Comparison of ENCODE assay signal across 8 cellular contexts in genomic region chr1:233790662-233791371, GRCh38.
DNase-seq lines count a peak whose midpoint lies in the region; ATAC-seq and TF ChIP-seq lines count a peak whose summit lies in the region.

No MANE protein-coding gene starts in this region.

- no peak for TF ChIP-seq POLR2A in testis (IDR thresholded peaks at IDR 0.05)

- H3K4me1 Mint-ChIP-seq in WTC11 (0 out of 2 replicates have a peak, but pooled peaks cover 2% of the 10 kb centered on the region), endothelial cell (ENCODE audit: unreplicated experiment) (peaks cover 6% of the 10 kb centered on the region)

- H3K4ac ChIP-seq in mesendoderm (ENCODE audit: low read depth, low read length) = no peak overlapping the region

- CTCF ChIA-PET in WTC11 (lab: Charles Lee) = interaction anchor here (0.6 to 1.9 kb wide), 19 partner anchors 10 to 399 kb away, joined by 3 to 22 read pairs (median 5); partner anchors contain the start of gene KCNK1

- no peaks in the 10 kb centered on the region for H3K27me3 Mint-ChIP-seq in WTC11 (ENCODE audit: low read depth)
- H3K27me3 Mint-ChIP-seq in endothelial cell (ENCODE audit: unreplicated experiment) = no peaks in the 10 kb centered on the region

- H2BK120ac ChIP-seq in mesendoderm (ENCODE audit: low read depth, low read length) = no peak overlapping the region

- H3K36me3 ChIP-seq in mesendoderm (ENCODE audit: control insufficient read depth, insufficient read depth, low read length) = no peaks in the 10 kb centered on the region
- no peaks in the 10 kb centered on the region for H3K36me3 ChIP-seq in testis (ENCODE audit: low read depth, missing control alignments)

- no peak overlapping the region for H3K27ac Mint-ChIP-seq in WTC11
- H3K27ac Mint-ChIP-seq in endothelial cell (ENCODE audit: unreplicated experiment) = no peak overlapping the region

- WGBS in mesendoderm (ENCODE audit: extremely low coverage, insufficient coverage, low lambda C conversion rate) = no CpG with 5 or more reads among the region's 8 CpGs
- WGBS in testis, 2 donors = 48 to 56% methylated on average over 8 of the region's 8 CpGs

- H3K27ac ChIP-seq in mesendoderm (ENCODE audit: low read depth, low read length) (no peak overlapping the region), testis (no peak overlapping the region)

- peak; percentile 58 for DNase-seq in CD1c-positive myeloid dendritic cell (ENCODE audit: extremely low spot score)
- DNase-seq in NCI-H2171 (lab: John Stamatoyannopoulos, UW) = peak; percentile 54
- DNase-seq in WTC11 (ENCODE audit: low spot score) = peak; percentile 16
- DNase-seq in endothelial cell (ENCODE audit: low spot score) = peak; percentile 45
- peak; percentile 73 for DNase-seq in mesendoderm
- DNase-seq in testis = peak; percentile 46

- H3K79me2 ChIP-seq in mesendoderm (ENCODE audit: control insufficient read depth, insufficient read depth, low read length) = no peaks in the 10 kb centered on the region

- POLR2A ChIA-PET in WTC11 (lab: Charles Lee) = no interaction called here

- H3K4me2 ChIP-seq in mesendoderm (ENCODE audit: low read length) = no peak overlapping the region

- no peaks in the 10 kb centered on the region for H3K9me3 ChIP-seq in testis

- H3K9ac ChIP-seq in mesendoderm (ENCODE audit: low read length) = no peak overlapping the region

- H3K56ac ChIP-seq in mesendoderm (ENCODE audit: low read length) = no peak overlapping the region

- H3K36me3 Mint-ChIP-seq in WTC11 (peaks cover 7% of the 10 kb centered on the region), endothelial cell (ENCODE audit: low read depth, unreplicated experiment) (no peaks in the 10 kb centered on the region)

- no peak overlapping the region for H4K5ac ChIP-seq in mesendoderm (ENCODE audit: low read length)

- no peaks in the 10 kb centered on the region for H3K4me1 ChIP-seq in mesendoderm (ENCODE audit: control insufficient read depth, low read depth, low read length)
- H3K4me1 ChIP-seq in testis = no peaks in the 10 kb centered on the region

- intact Hi-C loops in testis (cut with DNase I; ENCODE audit: low total_unique reads) = no loop called here

- H4K8ac ChIP-seq in mesendoderm (ENCODE audit: low read depth, low read length) = no peak overlapping the region

- H3K27me3 ChIP-seq in mesendoderm (ENCODE audit: insufficient read depth, low read length, poor library complexity) = no peaks in the 10 kb centered on the region
- H3K27me3 ChIP-seq in testis = no peaks in the 10 kb centered on the region

- H2AK5ac ChIP-seq in mesendoderm (ENCODE audit: low read length) = no peak overlapping the region

- no peak overlapping the region for H3K23ac ChIP-seq in mesendoderm (ENCODE audit: low read length)

- H3K9me3 Mint-ChIP-seq in WTC11 = peaks cover 19% of the 10 kb centered on the region
- no peaks in the 10 kb centered on the region for H3K9me3 Mint-ChIP-seq in endothelial cell (ENCODE audit: unreplicated experiment)

- no peak overlapping the region for H3K18ac ChIP-seq in mesendoderm (ENCODE audit: low read length)

- H3K79me1 ChIP-seq in mesendoderm (ENCODE audit: low read length) = no peaks in the 10 kb centered on the region

- H3K4me3 Mint-ChIP-seq in WTC11 (no peak overlapping the region), endothelial cell (ENCODE audit: unreplicated experiment) (no peak overlapping the region)

- H2BK5ac ChIP-seq in mesendoderm (ENCODE audit: low read length) = no peak overlapping the region

- peak; percentile 81 for ATAC-seq in GM18873 (IDR thresholded peaks at IDR 0.05; ENCODE audit: low FRiP score, unreplicated experiment)
- peak; percentile 97 for ATAC-seq in HG03103 (IDR thresholded peaks at IDR 0.05; ENCODE audit: low read depth, unreplicated experiment)
- ATAC-seq in WTC11 = peak; percentile 95

- peak; percentile 81 for TF ChIP-seq CTCF in WTC11 (IDR thresholded peaks at IDR 0.05)
- TF ChIP-seq CTCF in endothelial cell (IDR thresholded peaks at IDR 0.05; ENCODE audit: unreplicated experiment) = peak; percentile 87
- TF ChIP-seq CTCF in testis (IDR thresholded peaks at IDR 0.05) = peak; percentile 66 to 86 (median 85)

- H3K4me3 ChIP-seq in mesendoderm (ENCODE audit: low read length) (no peak overlapping the region), testis (no peak overlapping the region)

- no peak overlapping the region for H2BK15ac ChIP-seq in mesendoderm (replicated peaks; ENCODE audit: low read depth)

TF ChIP-seq in WTC11, 78 proteins besides CTCF, POLR2A, EP300 and RAD21:
- TF ChIP-seq NR2C2 (CRISPR knock-in tag; IDR thresholded peaks at IDR 0.05) = no peak
- TF ChIP-seq SP1 (CRISPR knock-in tag; conservative IDR thresholded peaks at IDR 0.05) = no peak
- TF ChIP-seq STAT6 (CRISPR knock-in tag; conservative IDR thresholded peaks at IDR 0.05; ENCODE audit: low read depth) = no peak
TF ChIP-seq in WTC11: peak in this region for 0.

Comparison
In these comparisons a context has a peak if more than half of its experiments do, and no peak if none do; other contexts are left out.
1. DNase-seq: peak in every context shown above with its lines; median percentile 73 in mesendoderm; 58 in CD1c-positive myeloid dendritic cell; 54 in NCI-H2171; 46 in testis; 45 in endothelial cell; 16 in WTC11.